Comparison of ENCODE assay signal across 18 cellular contexts in genomic region chr10:1375805-1376170, GRCh38.
"Had no signal": no experiment of that assay in that cellular context is flagged by ENCODE, and none has a peak within 500 bp of the region (broad histone marks: within the 10 kb centered on the region; RNA-seq: fewer than 3 reads in every experiment).

No MANE protein-coding gene starts in this region.

- ATAC-seq: activated CD4-positive, CD25-positive, alpha-beta regulatory T cell treated with anti-CD3 and anti-CD28 coated beads, Interleukin-2, amount 50 U/mL, for 24 hours; activated CD8-positive, alpha-beta T cell treated with anti-CD3 and anti-CD28 coated beads, Interleukin-2, amount 10 ng/mL, durations not matched to agents 7 days and 5 days; foreskin keratinocyte; left lung had no signal

- H3K9ac ChIP-seq: parathyroid adenoma had no signal

- H3K9me3 ChIP-seq: left lung, thyroid gland had no signal

- H3K27me3 ChIP-seq: thyroid gland had no signal

- H3K4me3 ChIP-seq: left lung, thyroid gland had no signal

- H3K27ac ChIP-seq: foreskin keratinocyte, left lung, parathyroid adenoma, thyroid gland had no signal

- H3K4me1 ChIP-seq: foreskin keratinocyte, left lung, thyroid gland had no signal

- DNase-seq: activated CD4-positive, alpha-beta T cell treated with anti-CD3 and anti-CD28 coated beads, Interleukin-2, amount 10 ng/mL, durations not matched to agents 7 days and 5 days; activated CD8-positive, alpha-beta T cell treated with anti-CD3 and anti-CD28 coated beads, Interleukin-2, amount 10 ng/mL, durations not matched to agents 7 days and 5 days; activated naive CD4-positive, alpha-beta T cell treated with anti-CD3 and anti-CD28 coated beads, Interleukin-2, amount 10 ng/mL, durations not matched to agents 7 days and 5 days; activated T-cell treated with anti-CD3 and anti-CD28 coated beads, Interleukin-2, amount 50 U/mL, for 48 hours; amygdala; effector CD4-positive, alpha-beta T cell; foreskin keratinocyte; immature natural killer cell; left lung; midbrain; nucleus accumbens; right cardiac atrium; stimulated activated CD4-positive, alpha-beta T cell treated with anti-CD3 and anti-CD28 coated beads, Interleukin-12 subunit alpha, Interleukin-12 subunit beta, amount 100 ng/mL, for 4 hours; stimulated activated CD4-positive, alpha-beta T cell treated with anti-CD3 and anti-CD28 coated beads, Interleukin-4, amount 100 ng/mL, for 4 hours; substantia nigra; thyroid gland had no signal

- H3K36me3 ChIP-seq: left lung, thyroid gland had no signal
